Comparison of ENCODE assay signal across 9 cellular contexts in the genomic region with DNA sequence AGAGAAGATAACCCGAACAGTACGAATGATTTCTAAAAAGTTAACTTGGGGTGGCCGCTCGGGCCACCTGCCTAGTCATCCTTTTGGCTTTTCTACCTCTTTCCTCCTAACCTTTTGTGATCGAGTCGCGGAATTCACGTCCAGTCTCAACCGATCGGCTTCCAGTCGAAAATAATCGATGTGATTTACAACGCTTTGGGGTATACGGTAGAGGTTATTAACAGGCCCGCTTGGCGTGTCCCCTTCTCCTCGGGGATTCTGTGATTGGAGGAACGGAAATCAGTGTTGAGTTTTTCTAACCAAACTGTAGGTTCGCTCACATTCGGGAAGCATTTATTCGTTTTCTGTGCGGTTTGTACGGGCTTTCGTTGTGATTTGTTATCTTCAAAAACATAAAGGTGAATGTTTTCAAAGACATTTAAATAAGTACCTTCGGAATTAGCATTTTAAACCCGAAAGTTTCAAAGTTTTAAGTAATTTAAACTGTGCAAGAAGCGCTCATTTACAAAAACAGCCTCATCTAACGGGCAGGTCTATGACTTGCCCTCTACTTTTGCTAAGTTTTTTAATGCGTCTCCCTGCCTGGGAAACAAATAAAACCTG. TPM values are rescaled to one million over a fixed set of nuclear protein-coding genes. Genes with fewer than 3 reads are reported as not detected.
DNase-seq lines count a peak whose midpoint lies in the region; ATAC-seq, FAIRE-seq and TF ChIP-seq lines count a peak whose summit lies in the region.
"Had no signal": no experiment of that assay in that cellular context is flagged by ENCODE, and none has a peak within 500 bp of the region (broad histone marks: within the 10 kb centered on the region; RNA-seq: fewer than 3 reads in every experiment).

No MANE protein-coding gene starts in this region.

- H2BK20ac ChIP-seq in H1 (ENCODE audit: low read length), result no peak overlapping the region

- CTCF ChIA-PET in OCI-LY7 (lab: Charles Lee; ENCODE audit: unreplicated experiment), result no interaction called here
- CTCF ChIA-PET in H1 (lab: Charles Lee; ENCODE audit: partially characterized antibody), result no interaction called here

- H3K14ac ChIP-seq in H1 (ENCODE audit: insufficient read length), result no peak overlapping the region

- H2BK120ac ChIP-seq in H1 (replicated peaks; ENCODE audit: low read depth, low read length), result no peak overlapping the region

- H2BK12ac ChIP-seq in H1 (ENCODE audit: low read depth, low read length), result no peak overlapping the region

- no peaks in the 10 kb centered on the region for H3K79me1 ChIP-seq in H1 (ENCODE audit: low read depth, low read length)

- H4K91ac ChIP-seq in H1 (replicated peaks; ENCODE audit: insufficient read length, low read length), result no peak overlapping the region

- H3K36me3 ChIP-seq in OCI-LY7 (ENCODE audit: insufficient read depth, low read length), result no peaks in the 10 kb centered on the region
- peaks cover 0 to 17% (median 0%) of the 10 kb centered on the region in 4 experiments; a peak in 2 of 8 replicates for H3K36me3 ChIP-seq in H1 (ENCODE audit: control insufficient read depth in 2 of 4, insufficient read depth in 4 of 4, low read length in 3 of 4)
- H3K36me3 ChIP-seq in parathyroid adenoma (ENCODE audit: control insufficient read depth, insufficient read depth, low read length), result no peaks in the 10 kb centered on the region

- no TSS peak for BruUV-seq in OCI-LY7 (replicated peaks; lab: Mats Ljungman, UMichigan)

- no peak overlapping the region for H2BK5ac ChIP-seq in H1 (ENCODE audit: low read depth, low read length)

- H3K79me2 ChIP-seq in OCI-LY7 (ENCODE audit: insufficient read depth, low read depth, low read length), result no peaks in the 10 kb centered on the region
- H3K79me2 ChIP-seq in H1 (ENCODE audit: control insufficient read depth in 1 of 2, insufficient read depth in 2 of 2, low read length in 2 of 2), result peaks cover 0 to 31% of the 10 kb centered on the region in 2 experiments; a peak in 3 of 4 replicates
- H3K79me2 ChIP-seq in parathyroid adenoma, result no peaks in the 10 kb centered on the region

- peak; percentile 11 for ATAC-seq in GM18868 (IDR thresholded peaks at IDR 0.05; ENCODE audit: unreplicated experiment)
- ATAC-seq in GM18909 (IDR thresholded peaks at IDR 0.05; ENCODE audit: poor library complexity, unreplicated experiment), result no peak

- no peak for TF ChIP-seq RAD21 in H1 (IDR thresholded peaks at IDR 0.05 in 1 of 2, conservative IDR thresholded peaks at IDR 0.05 in 1 of 2; ENCODE audit: low read depth in 2 of 2, low read length in 2 of 2)

- H3K4me3 ChIP-seq in OCI-LY7 (ENCODE audit: low read depth, low read length, poor library complexity, severe bottlenecking) (no peak overlapping the region), H1 (ENCODE audit: extremely low read depth in 1 of 4, insufficient read depth in 2 of 4, low read depth in 3 of 4, low read length in 4 of 4) (peak overlapping the region; percentile 63 to 80 (median 70)), parathyroid adenoma (ENCODE audit: low read depth, low read length) (peak overlapping the region; percentile 47)

- no peak overlapping the region for H3K56ac ChIP-seq in H1 (replicated peaks; ENCODE audit: insufficient read length, low read depth, low read length)

- no peak overlapping the region for H2AK5ac ChIP-seq in H1 (ENCODE audit: low read depth, low read length)

- H4K5ac ChIP-seq in H1 (ENCODE audit: insufficient read length, low read depth, low read length), result peak overlapping the region; percentile 51

- intact Hi-C loops in OCI-LY7 (cut with micrococcal nuclease; ENCODE audit: unreplicated experiment), result no loop called here

- H3K27me3 ChIP-seq in H1 (replicated peaks in 1 of 4; ENCODE audit: control insufficient read depth in 3 of 4, extremely low read depth in 1 of 4, insufficient read depth in 3 of 4, low read length in 3 of 4) (peaks cover 0 to 21% (median 9%) of the 10 kb centered on the region in 4 experiments; a peak in 6 of 7 replicates), parathyroid adenoma (ENCODE audit: control insufficient read depth, insufficient read depth, low read length) (no peaks in the 10 kb centered on the region)

- H2AFZ ChIP-seq in OCI-LY7 (ENCODE audit: low read length) (no peak overlapping the region), H1 (ENCODE audit: low read length) (peak overlapping the region; percentile 33), parathyroid adenoma (no peak overlapping the region)

- peak overlapping the region; percentile 7; the same call in 1 of the 2 replicates for H3K18ac ChIP-seq in H1 (ENCODE audit: extremely low read depth, low read length)

- H3K27ac ChIP-seq in OCI-LY7 (ENCODE audit: low read depth, low read length, poor library complexity, severe bottlenecking), result no peak overlapping the region
- H3K27ac ChIP-seq in H1 (ENCODE audit: low read depth, low read length), result no peak overlapping the region
- H3K27ac ChIP-seq in parathyroid adenoma, result no peak overlapping the region
- H3K27ac ChIP-seq: RWPE1 had no signal

- H3K4me1 ChIP-seq in OCI-LY7 (ENCODE audit: insufficient read depth, low read length, poor library complexity, severe bottlenecking), result no peaks in the 10 kb centered on the region
- H3K4me1 ChIP-seq in H1 (replicated peaks in 1 of 4; ENCODE audit: control insufficient read depth in 3 of 4, insufficient read depth in 4 of 4, low read length in 3 of 4), result peaks cover 0 to 4% (median 1%) of the 10 kb centered on the region in 4 experiments; a peak in 4 of 7 replicates
- no peaks in the 10 kb centered on the region for H3K4me1 ChIP-seq in parathyroid adenoma

- H3K9me3 ChIP-seq in OCI-LY7 (ENCODE audit: low read length), result no peaks in the 10 kb centered on the region
- H3K9me3 ChIP-seq in H1 (ENCODE audit: insufficient read depth in 2 of 2, low read depth in 1 of 2, low read length in 1 of 2), result no peaks in the 10 kb centered on the region
- no peaks in the 10 kb centered on the region for H3K9me3 ChIP-seq in parathyroid adenoma (ENCODE audit: control insufficient read depth, low read length)

- TF ChIP-seq CTCF in OCI-LY7 (conservative IDR thresholded peaks at IDR 0.05; ENCODE audit: low read length) (no peak), H1 (IDR thresholded peaks at IDR 0.05; ENCODE audit: control extremely low read depth in 1 of 3, insufficient read depth in 1 of 3, low read depth in 1 of 3, low read length in 3 of 3) (no peak), parathyroid adenoma (IDR thresholded peaks at IDR 0.05) (no peak)

- WGBS in H1 (ENCODE audit: extremely low coverage in 1 of 2, insufficient coverage in 1 of 2, insufficient read length in 1 of 2, insufficient replicate concordance in 2 of 2, low coverage in 1 of 2, low lambda C conversion rate in 2 of 2, missing lambda C conversion rate in 1 of 2), 2 experiments, result 1% methylated on average over 29 of the region's 29 CpGs; no CpG with 5 or more reads in 1 of the 2 experiments

- peaks cover 15% of the 10 kb centered on the region for H3K23me2 ChIP-seq in H1 (ENCODE audit: low read depth, low read length)

- H3K9me2 ChIP-seq in OCI-LY7 (ENCODE audit: insufficient read depth, low read length), result no peaks in the 10 kb centered on the region

- H3K9ac ChIP-seq in H1 (replicated peaks in 1 of 4; ENCODE audit: extremely low read depth in 1 of 4, low read depth in 3 of 4, low read length in 3 of 4) (peak overlapping the region in 1 of 4 experiments; percentile 61; a peak in 3 of 7 replicates), parathyroid adenoma (no peak overlapping the region)

- no peak overlapping the region for H4K8ac ChIP-seq in H1 (ENCODE audit: extremely low read depth, insufficient read depth, low read length)

- H2BK15ac ChIP-seq in H1 (ENCODE audit: low read length), result no peak overlapping the region

- no peak for TF ChIP-seq EP300 in H1 (IDR thresholded peaks at IDR 0.05; ENCODE audit: borderline replicate concordance in 1 of 2, low read depth in 2 of 2, low read length in 2 of 2)

- FAIRE-seq in H1 (lab: Jason Lieb, UNC), result peak; percentile 60

- H3K4me2 ChIP-seq in OCI-LY7 (ENCODE audit: low read length) (peak overlapping the region; percentile 12; the same call in 1 of the 2 replicates), H1 (ENCODE audit: insufficient read depth in 1 of 2, low read depth in 2 of 2, low read length in 2 of 2) (peak overlapping the region; percentile 78 to 95), parathyroid adenoma (ENCODE audit: low read length) (peak overlapping the region; percentile 68)

- no peak for TF ChIP-seq POLR2A in H1 (IDR thresholded peaks at IDR 0.05; ENCODE audit: control extremely low read depth in 1 of 2, low read depth in 2 of 2, low read length in 2 of 2)

- no peak overlapping the region for H3K4ac ChIP-seq in H1 (replicated peaks; ENCODE audit: insufficient read length, low read depth, low read length)

- H4K20me1 ChIP-seq in OCI-LY7 (ENCODE audit: insufficient read depth, low read length), result no peaks in the 10 kb centered on the region
- H4K20me1 ChIP-seq in H1 (replicated peaks in 1 of 2; ENCODE audit: control insufficient read depth in 1 of 2, insufficient read depth in 2 of 2, low read length in 2 of 2), result peaks cover 0 to 5% of the 10 kb centered on the region in 2 experiments

- no peak overlapping the region for H3K23ac ChIP-seq in H1 (ENCODE audit: insufficient read length)

- DNase-seq in OCI-LY7 (ENCODE audit: low spot score), result no peak
- peak in 1 of 2 experiments; percentile 58 for DNase-seq in H1 (ENCODE audit: low read depth in 1 of 2, low spot score in 2 of 2)
- DNase-seq in amygdala (lab: John Stamatoyannopoulos, UW), result no peak
- no peak for DNase-seq in COR-L47 (lab: John Stamatoyannopoulos, UW)

- POLR2A ChIA-PET in OCI-LY7 (lab: Charles Lee), result no interaction called here
- POLR2A ChIA-PET in H1 (lab: Charles Lee; ENCODE audit: partially characterized antibody), result no interaction called here

TF ChIP-seq in H1, 55 proteins besides CTCF, POLR2A, EP300 and RAD21 (continues in another document):
- TF ChIP-seq POU5F1 (IDR thresholded peaks at IDR 0.05; ENCODE audit: low read depth, low read length) (no peak), HDAC6 (IDR thresholded peaks at IDR 0.05; ENCODE audit: low read depth, low read length) (no peak), KDM4A (IDR thresholded peaks at IDR 0.05; ENCODE audit: low read depth, low read length, severe bottlenecking) (peak; percentile 17), CHD1 (IDR thresholded peaks at IDR 0.05; ENCODE audit: low read depth, low read length) (no peak), EZH2 (IDR thresholded peaks at IDR 0.05; ENCODE audit: low read depth, low read length, severe bottlenecking) (no peak)

RNA-seq across cellular contexts. Expression of a gene that starts 0.6 kb away (rescaled TPM):
- total RNA-seq in OCI-LY7 (2014; rRNA removed; shearing (Covaris generic)), result not detected in 2 replicates
- total RNA-seq in OCI-LY7 (2022), result not detected in 2 replicates
- 15.9 and 17.1 TPM in 2 replicates for total RNA-seq in H1 (2021; fragmentation: NEBNext Ultra II Directional; extraction: Animal tissue kit (Norgen Biotek cat#: 25700))
- 6.8 and 9.8 TPM in 2 replicates for polyA plus RNA-seq in H1 (2011; rRNA removed)
- polyA plus RNA-seq in H1 (2011; cell fraction: cytosol; rRNA removed), result 6.3 TPM
- polyA plus RNA-seq in H1 (2011; cell fraction: nucleus; rRNA removed), result 5.4 TPM
- polyA plus RNA-seq in H1 (2012, experiment 1 of 2), result 9.7 to 12.7 TPM (median 12.4 TPM) in 4 replicates
- 11.5 TPM for polyA plus RNA-seq in H1 (2012, experiment 2 of 2)
- 2.0 TPM for polyA plus RNA-seq in H1 (2013, experiment 1 of 2)
- polyA plus RNA-seq in H1 (2013, experiment 2 of 2), result 2.2 TPM
- polyA minus RNA-seq in H1 (2011; rRNA and poly(A)+ RNA removed), result 8.4 and 9.1 TPM in 2 replicates
- 14.8 TPM for polyA minus RNA-seq in H1 (2011; cell fraction: cytosol; rRNA and poly(A)+ RNA removed)
- polyA minus RNA-seq in H1 (2011; cell fraction: nucleus; rRNA and poly(A)+ RNA removed), result 10.7 TPM
- total RNA-seq: myocyte had no signal

Comparison
In these comparisons a context has a peak if more than half of its experiments do, and no peak if none do; other contexts are left out.
1. H3K4me2 ChIP-seq: peak in every context shown above with its lines; median percentile 86 in H1; 68 in parathyroid adenoma; 12 in OCI-LY7.
2. RNA of a gene that starts 0.6 kb away (total RNA-seq): 15.9 to 17.1 TPM in H1; not detected in OCI-LY7; every median in the first group is over 10 times any median in the second.